ENCODE assay signal across 15 cellular contexts in genomic region chr7:41834805-41835694, GRCh38.
DNase-seq lines count a peak whose midpoint lies in the region; ATAC-seq and TF ChIP-seq lines count a peak whose summit lies in the region.
"Had no signal": no experiment of that assay in that cellular context is flagged by ENCODE, and none has a peak within 500 bp of the region (broad histone marks: within the 10 kb centered on the region; RNA-seq: fewer than 3 reads in every experiment).

No MANE protein-coding gene starts in this region.

- intact Hi-C loops in psoas muscle (cut with DNase I) = no loop called here

- DNase-seq in AG08395 (ENCODE audit: low spot score) (peak; percentile 66), amniotic epithelial cell (ENCODE audit: low read depth) (peak; percentile 58), cardiac muscle cell (ENCODE audit: low read depth in 1 of 2, low spot score in 1 of 2) (peak; percentile 34 to 49), psoas muscle (no peak), HuH-7 (ENCODE audit: low spot score) (no peak), NCI-H1694 (lab: John Stamatoyannopoulos, UW) (no peak)
- no peak for DNase-seq in activated CD4-positive, alpha-beta memory T cell treated with anti-CD3 and anti-CD28 coated beads, Interleukin-2, amount 10 ng/mL, durations not matched to agents 7 days and 5 days
- DNase-seq: activated CD8-positive, alpha-beta memory T cell treated with anti-CD3 and anti-CD28 coated beads, Interleukin-2, amount 10 ng/mL, durations not matched to agents 7 days and 5 days; NCI-H1417 treated with DMSO at 0.1 percent for 48 hours; NCI-H748 treated with DMSO at 0.1 percent for 48 hours; SIG-M5; small intestine had no signal

- H3K27ac Mint-ChIP-seq in activated CD4-positive, alpha-beta memory T cell treated with anti-CD3 and anti-CD28 coated beads, Interleukin-2, amount 10 ng/mL, durations not matched to agents 7 days and 5 days = no peak overlapping the region
- H3K27ac Mint-ChIP-seq: activated CD8-positive, alpha-beta memory T cell treated with anti-CD3 and anti-CD28 coated beads, Interleukin-2, amount 10 ng/mL, durations not matched to agents 7 days and 5 days had no signal

- peaks cover 14% of the 10 kb centered on the region for H3K9me3 Mint-ChIP-seq in activated CD4-positive, alpha-beta memory T cell treated with anti-CD3 and anti-CD28 coated beads, Interleukin-2, amount 10 ng/mL, durations not matched to agents 7 days and 5 days

- peaks cover 26% of the 10 kb centered on the region for H3K4me1 ChIP-seq in cardiac muscle cell (ENCODE audit: low read depth)
- no peaks in the 10 kb centered on the region for H3K4me1 ChIP-seq in psoas muscle
- H3K4me1 ChIP-seq: A549, HAP-1 had no signal

- H3K27me3 ChIP-seq in cardiac muscle cell (no peaks in the 10 kb centered on the region), psoas muscle (ENCODE audit: insufficient read depth in 3 of 3, low read length in 2 of 3) (no peaks in the 10 kb centered on the region)

- no peaks in the 10 kb centered on the region for H3K27me3 Mint-ChIP-seq in activated CD4-positive, alpha-beta memory T cell treated with anti-CD3 and anti-CD28 coated beads, Interleukin-2, amount 10 ng/mL, durations not matched to agents 7 days and 5 days

- no peaks in the 10 kb centered on the region for H3K4me1 Mint-ChIP-seq in activated CD4-positive, alpha-beta memory T cell treated with anti-CD3 and anti-CD28 coated beads, Interleukin-2, amount 10 ng/mL, durations not matched to agents 7 days and 5 days
- H3K4me1 Mint-ChIP-seq: activated CD8-positive, alpha-beta memory T cell treated with anti-CD3 and anti-CD28 coated beads, Interleukin-2, amount 10 ng/mL, durations not matched to agents 7 days and 5 days had no signal

- ATAC-seq in psoas muscle (peak in 3 of 4 donors; percentile 44 to 88 (median 68)), HG02678 (IDR thresholded peaks at IDR 0.05; ENCODE audit: unreplicated experiment) (no peak)
- ATAC-seq: A549; activated CD8-positive, alpha-beta memory T cell treated with anti-CD3 and anti-CD28 coated beads, Interleukin-2, amount 10 ng/mL, durations not matched to agents 7 days and 5 days had no signal

- H3K4me3 Mint-ChIP-seq in activated CD4-positive, alpha-beta memory T cell treated with anti-CD3 and anti-CD28 coated beads, Interleukin-2, amount 10 ng/mL, durations not matched to agents 7 days and 5 days = no peak overlapping the region
- H3K4me3 Mint-ChIP-seq: activated CD8-positive, alpha-beta memory T cell treated with anti-CD3 and anti-CD28 coated beads, Interleukin-2, amount 10 ng/mL, durations not matched to agents 7 days and 5 days had no signal

- 48 to 54% (median 49%) methylated on average over 8 of the region's 8 CpGs for WGBS in psoas muscle, 3 donors

- H3K27ac ChIP-seq in cardiac muscle cell = peak overlapping the region; percentile 43
- no peak overlapping the region for H3K27ac ChIP-seq in psoas muscle
- H3K27ac ChIP-seq: A549 had no signal

- POLR2A ChIA-PET in activated CD4-positive, alpha-beta memory T cell treated with anti-CD3 and anti-CD28 coated beads, Interleukin-2, amount 10 ng/mL, durations not matched to agents 7 days and 5 days (lab: Charles Lee) = no interaction called here

- H3K9me3 ChIP-seq in cardiac muscle cell (ENCODE audit: low read depth) (no peaks in the 10 kb centered on the region), psoas muscle (no peaks in the 10 kb centered on the region)
- H3K9me3 ChIP-seq: A549, HAP-1 had no signal

- no peaks in the 10 kb centered on the region for H3K36me3 Mint-ChIP-seq in activated CD4-positive, alpha-beta memory T cell treated with anti-CD3 and anti-CD28 coated beads, Interleukin-2, amount 10 ng/mL, durations not matched to agents 7 days and 5 days (ENCODE audit: low read depth)
- H3K36me3 Mint-ChIP-seq: activated CD8-positive, alpha-beta memory T cell treated with anti-CD3 and anti-CD28 coated beads, Interleukin-2, amount 10 ng/mL, durations not matched to agents 7 days and 5 days had no signal

- H3K4me3 ChIP-seq in cardiac muscle cell (no peak overlapping the region), psoas muscle (no peak overlapping the region)
- H3K4me3 ChIP-seq: A549, HAP-1 had no signal

- CTCF ChIA-PET in activated CD4-positive, alpha-beta memory T cell treated with anti-CD3 and anti-CD28 coated beads, Interleukin-2, amount 10 ng/mL, durations not matched to agents 7 days and 5 days (lab: Charles Lee) = no interaction called here

- no peak for TF ChIP-seq CTCF in cardiac muscle cell (IDR thresholded peaks at IDR 0.05; ENCODE audit: low read depth, low read length)
- no peak for TF ChIP-seq CTCF in psoas muscle (IDR thresholded peaks at IDR 0.05)

- H3K36me3 ChIP-seq in cardiac muscle cell (no peaks in the 10 kb centered on the region), psoas muscle (ENCODE audit: insufficient read depth in 1 of 2, low read depth in 1 of 2) (no peaks in the 10 kb centered on the region)
- H3K36me3 ChIP-seq: HAP-1 had no signal

Comparison
In these comparisons a context has a peak if more than half of its experiments do, and no peak if none do; other contexts are left out.
1. DNase-seq: peak in AG08395 (single experiment), amniotic epithelial cell (single experiment) and cardiac muscle cell (2 of 2); none in psoas muscle (0 of 2), HuH-7 (single experiment), activated CD4-positive, alpha-beta memory T cell treated with anti-CD3 and anti-CD28 coated beads, Interleukin-2, amount 10 ng/mL, durations not matched to agents 7 days and 5 days (single experiment) and NCI-H1694 (single experiment).